In genomic region chr17:13209091-13209490, GRCh38 we compare ENCODE assay signal across 26 cellular contexts.
"Had no signal": no experiment of that assay in that cellular context is flagged by ENCODE, and none has a peak within 500 bp of the region (broad histone marks: within the 10 kb centered on the region; RNA-seq: fewer than 3 reads in every experiment).

No MANE protein-coding gene starts in this region.

- H3K27me3 ChIP-seq: adrenal gland, colonic mucosa, esophagus squamous epithelium, hepatocyte, left lung, upper lobe of left lung had no signal

- H3K4me2 ChIP-seq: hepatocyte, smooth muscle cell had no signal

- H3K4me1 ChIP-seq: adrenal gland, colonic mucosa, esophagus squamous epithelium, left lung, upper lobe of left lung had no signal

- DNase-seq: activated CD4-positive, alpha-beta T cell treated with anti-CD3 and anti-CD28 coated beads, Interleukin-2, amount 10 ng/mL, durations not matched to agents 7 days and 5 days; activated CD4-positive, CD25-positive, alpha-beta regulatory T cell treated with anti-CD3 and anti-CD28 coated beads, Interleukin-2, amount 50 U/mL, for 72 hours; activated CD8-positive, alpha-beta T cell treated with anti-CD3 and anti-CD28 coated beads for 36 hours; activated gamma-delta T cell treated with Interleukin-2 at 50 U/mL for 16 hours; activated T-cell treated with anti-CD3 and anti-CD28 coated beads, Interleukin-2, amount 50 U/mL, for 1 hour; adrenal gland; central memory CD4-positive, alpha-beta T cell; colonic mucosa; esophagus squamous epithelium; foreskin melanocyte; immature natural killer cell; kidney glomerular epithelial cell; left lung; naive B cell; nucleus accumbens; posterior cingulate gyrus; stimulated activated CD4-positive, alpha-beta T cell treated with anti-CD3 and anti-CD28 coated beads, Interleukin-15, amount 100 ng/mL, for 24 hours; stimulated activated CD8-positive, alpha-beta memory T cell treated with anti-CD3 and anti-CD28 coated beads, Interleukin-4, amount 100 ng/mL, for 48 hours; stimulated activated naive B cell treated with anti-CD40 and anti-IgM and Interleukin-4, amounts not matched to agents 10 μg/mL and 1 μg/mL and 100 μg/mL, for 72 hours; T-helper 1 cell; upper lobe of left lung; WERI-Rb-1 had no signal

- ATAC-seq: activated CD8-positive, alpha-beta T cell treated with anti-CD3 and anti-CD28 coated beads for 36 hours; left lung; sciatic nerve; stimulated activated naive B cell treated with anti-CD40 and anti-IgM and Interleukin-4, amounts not matched to agents 10 μg/mL and 1 μg/mL and 100 μg/mL, for 72 hours had no signal

- H3K36me3 ChIP-seq: adrenal gland, colonic mucosa, esophagus squamous epithelium, left lung, upper lobe of left lung, WERI-Rb-1 had no signal

- H3K79me2 ChIP-seq: hepatocyte had no signal

- H3K9me3 ChIP-seq: adrenal gland, colonic mucosa, upper lobe of left lung had no signal

- H3K4me3 ChIP-seq: adrenal gland, colonic mucosa, esophagus squamous epithelium, hepatocyte, left lung, lung, smooth muscle cell, upper lobe of left lung had no signal

- H3K27ac ChIP-seq: adrenal gland, colonic mucosa, esophagus squamous epithelium, hepatocyte, left lung, upper lobe of left lung, WERI-Rb-1 had no signal

- H2AFZ ChIP-seq: hepatocyte had no signal
